Comparison of ENCODE assay signal across 28 cellular contexts in genomic region chr1:40760984-40761383, GRCh38. TPM values are rescaled to one million over a fixed set of nuclear protein-coding genes. Genes with fewer than 3 reads are reported as not detected.
DNase-seq lines count a peak whose midpoint lies in the region; ATAC-seq and TF ChIP-seq lines count a peak whose summit lies in the region.
"Had no signal": no experiment of that assay in that cellular context is flagged by ENCODE, and none has a peak within 500 bp of the region (broad histone marks: within the 10 kb centered on the region; RNA-seq: fewer than 3 reads in every experiment).

No MANE protein-coding gene starts in this region.

- intact Hi-C loops in left ventricle myocardium inferior (cut with micrococcal nuclease) = no loop called here
- intact Hi-C loops in right cardiac atrium (cut with DNase I) = loop anchor here in 1 of 4 donors (10.0 kb wide), 1 partner anchor 84 kb away; no protein-coding TSS in a partner anchor

- H3K27me3 ChIP-seq in left ventricle myocardium inferior (ENCODE audit: low read depth) (no peaks in the 10 kb centered on the region), right cardiac atrium (ENCODE audit: control insufficient read depth, insufficient read depth) (no peaks in the 10 kb centered on the region), adipocyte (replicated peaks; ENCODE audit: control insufficient read depth, insufficient read depth, low read length) (no peaks in the 10 kb centered on the region), gastroesophageal sphincter (no peaks in the 10 kb centered on the region)
- H3K27me3 ChIP-seq: ascending aorta, left lung, pancreas, SJSA1, upper lobe of right lung had no signal

- no peaks in the 10 kb centered on the region for H3K9me3 Mint-ChIP-seq in T-helper 2 cell treated with Interferon-gamma antibody and Interleukin-4, amounts not matched to agents 5 μg/mL and 100 μg/mL, for 36 hours
- H3K9me3 Mint-ChIP-seq: activated CD4-positive, alpha-beta T cell treated with anti-CD3 and anti-CD28 coated beads, Interleukin-2, amount 10 ng/mL, durations not matched to agents 24 days and 14 days; activated naive CD4-positive, alpha-beta T cell treated with anti-CD3 and anti-CD28 coated beads, Interleukin-2, amount 50 U/mL, for 24 hours; activated T-helper 1 cell treated with anti-CD3 and anti-CD28 coated beads, Interleukin-12 subunit alpha, Interleukin-12 subunit beta, Interleukin-2, Interleukin-4 antibody, amounts not matched to agents 30 ng/mL and 10 ng/mL and 1 ng/mL, durations not matched to agents 14 hours and 24 hours and 36 hours; GM23338; mesothelial cell of epicardium; natural killer cell had no signal

- no peak overlapping the region for H3K27ac Mint-ChIP-seq in T-helper 2 cell treated with Interferon-gamma antibody and Interleukin-4, amounts not matched to agents 5 μg/mL and 100 μg/mL, for 36 hours
- H3K27ac Mint-ChIP-seq: activated CD4-positive, alpha-beta T cell treated with anti-CD3 and anti-CD28 coated beads, Interleukin-2, amount 10 ng/mL, durations not matched to agents 24 days and 14 days; activated CD8-positive, alpha-beta memory T cell treated with anti-CD3 and anti-CD28 coated beads, Interleukin-2, amount 10 ng/mL, durations not matched to agents 7 days and 5 days; mesothelial cell of epicardium; natural killer cell; T-helper 17 cell had no signal

- DNase-seq in left ventricle myocardium inferior (no peak), right cardiac atrium (no peak), adipocyte (ENCODE audit: low read depth) (peak; percentile 26), NCI-H2196 (lab: John Stamatoyannopoulos, UW; ENCODE audit: unreplicated experiment) (no peak), NCI-H1436 treated with DMSO at 0.1 percent for 48 hours (lab: John Stamatoyannopoulos, UW) (no peak)
- DNase-seq in T-helper 2 cell treated with Interferon-gamma antibody and Interleukin-4, amounts not matched to agents 5 μg/mL and 100 μg/mL, for 36 hours (ENCODE audit: low spot score) = no peak
- DNase-seq: activated CD4-positive, alpha-beta T cell treated with anti-CD3 and anti-CD28 coated beads, Interleukin-2, amount 10 ng/mL, durations not matched to agents 24 days and 14 days; activated CD8-positive, alpha-beta memory T cell treated with anti-CD3 and anti-CD28 coated beads, Interleukin-2, amount 10 ng/mL, durations not matched to agents 7 days and 5 days; hypothalamus; KBM-7; left lung; natural killer cell; NCI-H1694 treated with DMSO at 0.1 percent for 48 hours; NCI-H2171; NCI-H69; pancreas; stimulated activated CD8-positive, alpha-beta memory T cell treated with anti-CD3 and anti-CD28 coated beads, Interleukin-4, amount 100 ng/mL, for 48 hours; T-helper 17 cell; upper lobe of right lung had no signal

- H3K4me1 Mint-ChIP-seq in T-helper 2 cell treated with Interferon-gamma antibody and Interleukin-4, amounts not matched to agents 5 μg/mL and 100 μg/mL, for 36 hours (ENCODE audit: low read depth) = peaks cover 28% of the 10 kb centered on the region
- H3K4me1 Mint-ChIP-seq: GM23338, mesothelial cell of epicardium had no signal

- H3K36me3 Mint-ChIP-seq in T-helper 2 cell treated with Interferon-gamma antibody and Interleukin-4, amounts not matched to agents 5 μg/mL and 100 μg/mL, for 36 hours (ENCODE audit: low read depth) = peaks cover 52% of the 10 kb centered on the region
- H3K36me3 Mint-ChIP-seq: natural killer cell had no signal

- TF ChIP-seq EP300 in gastroesophageal sphincter (IDR thresholded peaks at IDR 0.05) = no peak

- no peak for TF ChIP-seq POLR2A in gastroesophageal sphincter (IDR thresholded peaks at IDR 0.05)

- no peak overlapping the region for H3K4me3 ChIP-seq in left ventricle myocardium inferior
- H3K4me3 ChIP-seq in right cardiac atrium (ENCODE audit: low read length) = no peak overlapping the region
- H3K4me3 ChIP-seq in adipocyte (ENCODE audit: low read length) = no peak overlapping the region
- no peak overlapping the region for H3K4me3 ChIP-seq in gastroesophageal sphincter
- H3K4me3 ChIP-seq: ascending aorta, GM23338, left lung, pancreas, SJSA1, upper lobe of right lung had no signal

- TF ChIP-seq CTCF in left ventricle myocardium inferior (IDR thresholded peaks at IDR 0.05; ENCODE audit: borderline replicate concordance) = no peak
- no peak for TF ChIP-seq CTCF in gastroesophageal sphincter (IDR thresholded peaks at IDR 0.05)

- no peaks in the 10 kb centered on the region for H3K9me3 ChIP-seq in left ventricle myocardium inferior (replicated peaks)
- no peaks in the 10 kb centered on the region for H3K9me3 ChIP-seq in right cardiac atrium (ENCODE audit: control insufficient read depth, low read length)
- no peaks in the 10 kb centered on the region for H3K9me3 ChIP-seq in adipocyte (ENCODE audit: control insufficient read depth, low read length)
- H3K9me3 ChIP-seq in gastroesophageal sphincter = no peaks in the 10 kb centered on the region
- H3K9me3 ChIP-seq: ascending aorta, left lung, pancreas, SJSA1, upper lobe of right lung had no signal

- H3K4me1 ChIP-seq in left ventricle myocardium inferior (peaks cover 78% of the 10 kb centered on the region), right cardiac atrium (ENCODE audit: control insufficient read depth, insufficient read depth, low read length) (no peaks in the 10 kb centered on the region), adipocyte (ENCODE audit: control insufficient read depth, insufficient read depth, low read length) (peaks cover 17% of the 10 kb centered on the region), gastroesophageal sphincter (peaks cover 0 to 49% (median 4%) of the 10 kb centered on the region in 3 donors)
- H3K4me1 ChIP-seq: ascending aorta, left lung, pancreas, SJSA1, upper lobe of right lung had no signal

- ATAC-seq in right cardiac atrium (no peak), gastroesophageal sphincter (no peak), HG02885 (IDR thresholded peaks at IDR 0.05; ENCODE audit: poor library complexity, unreplicated experiment) (no peak)
- ATAC-seq: activated CD8-positive, alpha-beta memory T cell treated with anti-CD3 and anti-CD28 coated beads, Interleukin-2, amount 10 ng/mL, durations not matched to agents 7 days and 5 days; GM23338; left lung; natural killer cell; pancreas; sciatic nerve; T-helper 17 cell; upper lobe of right lung had no signal

- 54% methylated on average over 4 of the region's 4 CpGs for WGBS in right cardiac atrium
- 48 to 67% methylated on average over 4 of the region's 4 CpGs for WGBS in gastroesophageal sphincter (ENCODE audit: low coverage in 1 of 2), 2 donors

- H3K36me3 ChIP-seq in left ventricle myocardium inferior (peaks cover 99% of the 10 kb centered on the region), adipocyte (ENCODE audit: control insufficient read depth, insufficient read depth, low read length, severe bottlenecking) (peaks cover 93% of the 10 kb centered on the region), gastroesophageal sphincter (peaks cover 0 to 95% of the 10 kb centered on the region in 2 donors)

- H3K4me3 Mint-ChIP-seq in T-helper 2 cell treated with Interferon-gamma antibody and Interleukin-4, amounts not matched to agents 5 μg/mL and 100 μg/mL, for 36 hours = no peak overlapping the region
- H3K4me3 Mint-ChIP-seq: activated CD4-positive, alpha-beta T cell treated with anti-CD3 and anti-CD28 coated beads, Interleukin-2, amount 10 ng/mL, durations not matched to agents 24 days and 14 days; activated CD8-positive, alpha-beta memory T cell treated with anti-CD3 and anti-CD28 coated beads, Interleukin-2, amount 10 ng/mL, durations not matched to agents 7 days and 5 days; activated naive CD4-positive, alpha-beta T cell treated with anti-CD3 and anti-CD28 coated beads, Interleukin-2, amount 50 U/mL, for 24 hours; activated T-helper 1 cell treated with anti-CD3 and anti-CD28 coated beads, Interleukin-12 subunit alpha, Interleukin-12 subunit beta, Interleukin-2, Interleukin-4 antibody, amounts not matched to agents 30 ng/mL and 10 ng/mL and 1 ng/mL, durations not matched to agents 14 hours and 24 hours and 36 hours; GM23338; mesothelial cell of epicardium; natural killer cell; T-helper 17 cell had no signal

- H3K9ac ChIP-seq in adipocyte (ENCODE audit: low read length) = no peak overlapping the region

- H3K27ac ChIP-seq in left ventricle myocardium inferior (replicated peaks) (peak overlapping the region; percentile 2), right cardiac atrium (ENCODE audit: low read length) (no peak overlapping the region), gastroesophageal sphincter (peak overlapping the region in 3 of 4 donors; percentile 56 to 87 (median 79))
- H3K27ac ChIP-seq: left lung, pancreas, SJSA1, upper lobe of right lung had no signal

- no peaks in the 10 kb centered on the region for H3K27me3 Mint-ChIP-seq in T-helper 2 cell treated with Interferon-gamma antibody and Interleukin-4, amounts not matched to agents 5 μg/mL and 100 μg/mL, for 36 hours (ENCODE audit: low read depth)
- H3K27me3 Mint-ChIP-seq: activated CD4-positive, alpha-beta T cell treated with anti-CD3 and anti-CD28 coated beads, Interleukin-2, amount 10 ng/mL, durations not matched to agents 24 days and 14 days; activated CD8-positive, alpha-beta memory T cell treated with anti-CD3 and anti-CD28 coated beads, Interleukin-2, amount 10 ng/mL, durations not matched to agents 7 days and 5 days; activated naive CD4-positive, alpha-beta T cell treated with anti-CD3 and anti-CD28 coated beads, Interleukin-2, amount 50 U/mL, for 24 hours; T-helper 17 cell had no signal

RNA-seq across cellular contexts. Expression of gene KCNQ4, which starts 22.6 kb away (rescaled TPM):
- total RNA-seq in left ventricle myocardium inferior (1.5 TPM), right cardiac atrium (1 to 10 TPM in 2 of 4 donors, under 1 TPM in 2; 0.71 to 1.8 (median 1.00) TPM), gastroesophageal sphincter (10 to 100 TPM in 3 of 4 donors, 1 to 10 TPM in 1; 6.1 to 25.5 (median 10.2) TPM)
- 0.88 TPM for polyA plus RNA-seq in right cardiac atrium
